1 cellular context compared by ENCODE assay signal in the genomic region with DNA sequence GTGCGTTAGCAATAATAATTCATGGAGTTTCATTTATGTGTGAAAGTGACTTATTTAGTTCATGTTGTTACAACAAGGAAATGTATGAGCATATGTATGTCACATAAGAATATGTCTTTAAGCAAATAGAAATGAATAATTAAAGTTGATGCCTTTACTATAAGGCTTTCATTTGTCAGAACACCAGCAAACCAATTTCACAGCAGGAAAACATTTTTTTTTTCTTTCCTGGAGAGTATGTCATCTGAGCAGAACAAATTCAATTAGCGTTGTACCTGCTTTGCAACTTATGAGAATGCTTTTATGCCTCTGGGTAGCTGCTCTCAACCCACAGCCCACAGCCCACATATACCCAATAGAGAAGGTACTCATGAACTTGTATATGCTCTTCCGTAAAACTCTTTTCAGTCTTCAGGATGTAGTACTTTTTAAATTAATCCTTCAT.
A peak's percentile ranks its signal among the peaks of the same experiment; 100 is the strongest.
TF ChIP-seq lines count a peak whose summit lies in the region.

No MANE protein-coding gene starts in this region.

TF ChIP-seq in HepG2, 621 proteins besides CTCF, POLR2A, EP300 and RAD21:
- TF ChIP-seq MED8 (CRISPR knock-in tag; IDR thresholded peaks at IDR 0.05; ENCODE audit: insufficient replicate concordance) = no peak
- TF ChIP-seq, protein P1, sequence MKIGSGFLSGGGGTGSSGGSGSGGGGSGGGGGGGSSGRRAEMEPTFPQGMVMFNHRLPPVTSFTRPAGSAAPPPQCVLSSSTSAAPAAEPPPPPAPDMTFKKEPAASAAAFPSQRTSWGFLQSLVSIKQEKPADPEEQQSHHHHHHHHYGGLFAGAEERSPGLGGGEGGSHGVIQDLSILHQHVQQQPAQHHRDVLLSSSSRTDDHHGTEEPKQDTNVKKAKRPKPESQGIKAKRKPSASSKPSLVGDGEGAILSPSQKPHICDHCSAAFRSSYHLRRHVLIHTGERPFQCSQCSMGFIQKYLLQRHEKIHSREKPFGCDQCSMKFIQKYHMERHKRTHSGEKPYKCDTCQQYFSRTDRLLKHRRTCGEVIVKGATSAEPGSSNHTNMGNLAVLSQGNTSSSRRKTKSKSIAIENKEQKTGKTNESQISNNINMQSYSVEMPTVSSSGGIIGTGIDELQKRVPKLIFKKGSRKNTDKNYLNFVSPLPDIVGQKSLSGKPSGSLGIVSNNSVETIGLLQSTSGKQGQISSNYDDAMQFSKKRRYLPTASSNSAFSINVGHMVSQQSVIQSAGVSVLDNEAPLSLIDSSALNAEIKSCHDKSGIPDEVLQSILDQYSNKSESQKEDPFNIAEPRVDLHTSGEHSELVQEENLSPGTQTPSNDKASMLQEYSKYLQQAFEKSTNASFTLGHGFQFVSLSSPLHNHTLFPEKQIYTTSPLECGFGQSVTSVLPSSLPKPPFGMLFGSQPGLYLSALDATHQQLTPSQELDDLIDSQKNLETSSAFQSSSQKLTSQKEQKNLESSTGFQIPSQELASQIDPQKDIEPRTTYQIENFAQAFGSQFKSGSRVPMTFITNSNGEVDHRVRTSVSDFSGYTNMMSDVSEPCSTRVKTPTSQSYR (CRISPR knock-in tag; IDR thresholded peaks at IDR 0.05; ENCODE audit: borderline replicate concordance) = no peak
- peak; percentile 11; the same call in 1 of the 2 replicates for TF ChIP-seq TARDBP (CRISPR knock-in tag; IDR thresholded peaks at IDR 0.05)
- TF ChIP-seq ZBTB7B (CRISPR knock-in tag; IDR thresholded peaks at IDR 0.05) = no peak
- TF ChIP-seq ZSCAN29 (CRISPR knock-in tag; conservative IDR thresholded peaks at IDR 0.05) = no peak
- TF ChIP-seq ZNF205 (CRISPR knock-in tag; IDR thresholded peaks at IDR 0.05) = no peak
- TF ChIP-seq KDM3A (CRISPR knock-in tag; IDR thresholded peaks at IDR 0.05; ENCODE audit: low read depth) = no peak
- TF ChIP-seq ZNF720 (CRISPR knock-in tag; IDR thresholded peaks at IDR 0.05) = no peak
- TF ChIP-seq SNAPC2 (CRISPR knock-in tag; IDR thresholded peaks at IDR 0.05) = 0 out of 2 replicates have a peak, but pooled peaks have one; percentile 16
- no peak for TF ChIP-seq TCF7 (IDR thresholded peaks at IDR 0.05; ENCODE audit: low read depth)
- TF ChIP-seq, protein P2, sequence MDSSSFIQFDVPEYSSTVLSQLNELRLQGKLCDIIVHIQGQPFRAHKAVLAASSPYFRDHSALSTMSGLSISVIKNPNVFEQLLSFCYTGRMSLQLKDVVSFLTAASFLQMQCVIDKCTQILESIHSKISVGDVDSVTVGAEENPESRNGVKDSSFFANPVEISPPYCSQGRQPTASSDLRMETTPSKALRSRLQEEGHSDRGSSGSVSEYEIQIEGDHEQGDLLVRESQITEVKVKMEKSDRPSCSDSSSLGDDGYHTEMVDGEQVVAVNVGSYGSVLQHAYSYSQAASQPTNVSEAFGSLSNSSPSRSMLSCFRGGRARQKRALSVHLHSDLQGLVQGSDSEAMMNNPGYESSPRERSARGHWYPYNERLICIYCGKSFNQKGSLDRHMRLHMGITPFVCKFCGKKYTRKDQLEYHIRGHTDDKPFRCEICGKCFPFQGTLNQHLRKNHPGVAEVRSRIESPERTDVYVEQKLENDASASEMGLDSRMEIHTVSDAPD (CRISPR knock-in tag; IDR thresholded peaks at IDR 0.05) = 0 out of 2 replicates have a peak, but pooled peaks have one; percentile 6
- TF ChIP-seq, protein P3, sequence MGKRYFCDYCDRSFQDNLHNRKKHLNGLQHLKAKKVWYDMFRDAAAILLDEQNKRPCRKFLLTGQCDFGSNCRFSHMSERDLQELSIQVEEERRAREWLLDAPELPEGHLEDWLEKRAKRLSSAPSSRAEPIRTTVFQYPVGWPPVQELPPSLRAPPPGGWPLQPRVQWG (CRISPR knock-in tag; IDR thresholded peaks at IDR 0.05; ENCODE audit: borderline replicate concordance, low read depth) = no peak
- TF ChIP-seq GABPA (IDR thresholded peaks at IDR 0.05; ENCODE audit: low read depth, low read length) = no peak
- no peak for TF ChIP-seq GABPA (CRISPR knock-in tag; IDR thresholded peaks at IDR 0.05; ENCODE audit: low read depth)
- no peak for TF ChIP-seq KAT8 (CRISPR knock-in tag; IDR thresholded peaks at IDR 0.05)
- no peak for TF ChIP-seq MLLT10 (CRISPR knock-in tag; IDR thresholded peaks at IDR 0.05)
- TF ChIP-seq, protein P4, sequence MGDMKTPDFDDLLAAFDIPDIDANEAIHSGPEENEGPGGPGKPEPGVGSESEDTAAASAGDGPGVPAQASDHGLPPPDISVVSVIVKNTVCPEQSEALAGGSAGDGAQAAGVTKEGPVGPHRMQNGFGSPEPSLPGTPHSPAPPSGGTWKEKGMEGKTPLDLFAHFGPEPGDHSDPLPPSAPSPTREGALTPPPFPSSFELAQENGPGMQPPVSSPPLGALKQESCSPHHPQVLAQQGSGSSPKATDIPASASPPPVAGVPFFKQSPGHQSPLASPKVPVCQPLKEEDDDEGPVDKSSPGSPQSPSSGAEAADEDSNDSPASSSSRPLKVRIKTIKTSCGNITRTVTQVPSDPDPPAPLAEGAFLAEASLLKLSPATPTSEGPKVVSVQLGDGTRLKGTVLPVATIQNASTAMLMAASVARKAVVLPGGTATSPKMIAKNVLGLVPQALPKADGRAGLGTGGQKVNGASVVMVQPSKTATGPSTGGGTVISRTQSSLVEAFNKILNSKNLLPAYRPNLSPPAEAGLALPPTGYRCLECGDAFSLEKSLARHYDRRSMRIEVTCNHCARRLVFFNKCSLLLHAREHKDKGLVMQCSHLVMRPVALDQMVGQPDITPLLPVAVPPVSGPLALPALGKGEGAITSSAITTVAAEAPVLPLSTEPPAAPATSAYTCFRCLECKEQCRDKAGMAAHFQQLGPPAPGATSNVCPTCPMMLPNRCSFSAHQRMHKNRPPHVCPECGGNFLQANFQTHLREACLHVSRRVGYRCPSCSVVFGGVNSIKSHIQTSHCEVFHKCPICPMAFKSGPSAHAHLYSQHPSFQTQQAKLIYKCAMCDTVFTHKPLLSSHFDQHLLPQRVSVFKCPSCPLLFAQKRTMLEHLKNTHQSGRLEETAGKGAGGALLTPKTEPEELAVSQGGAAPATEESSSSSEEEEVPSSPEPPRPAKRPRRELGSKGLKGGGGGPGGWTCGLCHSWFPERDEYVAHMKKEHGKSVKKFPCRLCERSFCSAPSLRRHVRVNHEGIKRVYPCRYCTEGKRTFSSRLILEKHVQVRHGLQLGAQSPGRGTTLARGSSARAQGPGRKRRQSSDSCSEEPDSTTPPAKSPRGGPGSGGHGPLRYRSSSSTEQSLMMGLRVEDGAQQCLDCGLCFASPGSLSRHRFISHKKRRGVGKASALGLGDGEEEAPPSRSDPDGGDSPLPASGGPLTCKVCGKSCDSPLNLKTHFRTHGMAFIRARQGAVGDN (CRISPR knock-in tag; IDR thresholded peaks at IDR 0.05) = no peak
